33 cellular contexts compared by ENCODE assay signal in genomic region chr21:37803076-37803475, GRCh38.
"Had no signal": no experiment of that assay in that cellular context is flagged by ENCODE, and none has a peak within 500 bp of the region (broad histone marks: within the 10 kb centered on the region; RNA-seq: fewer than 3 reads in every experiment).

No MANE protein-coding gene starts in this region.

- H3K27me3 ChIP-seq: body of pancreas, brain microvascular endothelial cell had no signal

- H3K27ac Mint-ChIP-seq: activated B cell treated with CpG ODN at 0.5 μM for 24 hours; activated CD4-positive, alpha-beta memory T cell treated with anti-CD3 and anti-CD28 coated beads for 36 hours; activated CD4-positive, alpha-beta T cell treated with anti-CD3 and anti-CD28 coated beads, Interleukin-2, amount 10 ng/mL, durations not matched to agents 24 days and 14 days; activated CD8-positive, alpha-beta T cell treated with anti-CD3 and anti-CD28 coated beads for 36 hours; activated naive CD4-positive, alpha-beta T cell treated with anti-CD3 and anti-CD28 coated beads, Interleukin-2, amount 10 ng/mL, durations not matched to agents 7 days and 5 days; activated naive CD4-positive, alpha-beta T cell treated with anti-CD3 and anti-CD28 coated beads, Interleukin-2, amount 50 U/mL, for 24 hours; activated naive CD8-positive, alpha-beta T cell; activated naive CD8-positive, alpha-beta T cell treated with anti-CD3 and anti-CD28 coated beads, Interleukin-2, amount 10 ng/mL, durations not matched to agents 7 days and 5 days; activated naive CD8-positive, alpha-beta T cell treated with anti-CD3 and anti-CD28 coated beads, Interleukin-2, amount 50 U/mL, for 24 hours; activated T-cell treated with anti-CD3 and anti-CD28 coated beads, Interleukin-2, amount 50 U/mL, for 24 hours; activated T-helper 2 cell treated with anti-CD3 and anti-CD28 coated beads, Interferon-gamma antibody, Interleukin-2, Interleukin-4, amounts not matched to agents 10 μg/mL and 5 μg/mL and 100 μg/mL, durations not matched to agents 14 hours and 24 hours and 36 hours; T-helper 1 cell treated with Interleukin-12 subunit alpha and Interleukin-12 subunit beta and Interleukin-4 antibody, amounts not matched to agents 30 μg/mL and 1 μg/mL, for 36 hours; T-helper 2 cell treated with Interferon-gamma antibody and Interleukin-4, amounts not matched to agents 5 μg/mL and 100 μg/mL, for 36 hours had no signal

- H3K4me1 Mint-ChIP-seq: activated B cell treated with CpG ODN at 0.5 μM for 24 hours; activated CD4-positive, alpha-beta T cell treated with anti-CD3 and anti-CD28 coated beads, Interleukin-2, amount 10 ng/mL, durations not matched to agents 24 days and 14 days; activated naive CD4-positive, alpha-beta T cell treated with anti-CD3 and anti-CD28 coated beads, Interleukin-2, amount 10 ng/mL, durations not matched to agents 7 days and 5 days; activated naive CD4-positive, alpha-beta T cell treated with anti-CD3 and anti-CD28 coated beads, Interleukin-2, amount 50 U/mL, for 24 hours; activated naive CD8-positive, alpha-beta T cell treated with anti-CD3 and anti-CD28 coated beads, Interleukin-2, amount 10 ng/mL, durations not matched to agents 7 days and 5 days; activated naive CD8-positive, alpha-beta T cell treated with anti-CD3 and anti-CD28 coated beads, Interleukin-2, amount 50 U/mL, for 24 hours had no signal

- H3K27ac ChIP-seq: body of pancreas, brain microvascular endothelial cell, breast epithelium, VCaP had no signal

- H3K9me3 Mint-ChIP-seq: activated CD4-positive, alpha-beta memory T cell treated with anti-CD3 and anti-CD28 coated beads for 36 hours; activated CD4-positive, alpha-beta T cell treated with anti-CD3 and anti-CD28 coated beads, Interleukin-2, amount 10 ng/mL, durations not matched to agents 24 days and 14 days; activated CD8-positive, alpha-beta T cell treated with anti-CD3 and anti-CD28 coated beads for 36 hours; activated naive CD4-positive, alpha-beta T cell treated with anti-CD3 and anti-CD28 coated beads, Interleukin-2, amount 10 ng/mL, durations not matched to agents 7 days and 5 days; activated naive CD8-positive, alpha-beta T cell treated with anti-CD3 and anti-CD28 coated beads, Interleukin-2, amount 10 ng/mL, durations not matched to agents 7 days and 5 days; activated T-cell treated with anti-CD3 and anti-CD28 coated beads, Interleukin-2, amount 50 U/mL, for 24 hours; T-helper 1 cell treated with Interleukin-12 subunit alpha and Interleukin-12 subunit beta and Interleukin-4 antibody, amounts not matched to agents 30 μg/mL and 1 μg/mL, for 36 hours; T-helper 2 cell treated with Interferon-gamma antibody and Interleukin-4, amounts not matched to agents 5 μg/mL and 100 μg/mL, for 36 hours had no signal

- H3K36me3 Mint-ChIP-seq: activated CD4-positive, alpha-beta memory T cell treated with anti-CD3 and anti-CD28 coated beads for 36 hours; activated naive CD4-positive, alpha-beta T cell treated with anti-CD3 and anti-CD28 coated beads, Interleukin-2, amount 10 ng/mL, durations not matched to agents 7 days and 5 days; activated naive CD4-positive, alpha-beta T cell treated with anti-CD3 and anti-CD28 coated beads, Interleukin-2, amount 50 U/mL, for 24 hours; activated naive CD8-positive, alpha-beta T cell treated with anti-CD3 and anti-CD28 coated beads, Interleukin-2, amount 10 ng/mL, durations not matched to agents 7 days and 5 days had no signal

- H3K4me1 ChIP-seq: body of pancreas, breast epithelium had no signal

- DNase-seq: activated B cell treated with CpG ODN at 0.5 μM for 24 hours; activated CD4-positive, alpha-beta memory T cell treated with anti-CD3 and anti-CD28 coated beads for 36 hours; activated CD4-positive, alpha-beta T cell treated with anti-CD3 and anti-CD28 coated beads for 4 hours; activated CD4-positive, alpha-beta T cell treated with anti-CD3 and anti-CD28 coated beads, Interleukin-2, amount 10 ng/mL, durations not matched to agents 24 days and 14 days; activated CD4-positive, alpha-beta T cell treated with anti-CD3 and anti-CD28 coated beads, Interleukin-2, amount 50 U/mL, for 1 hour; activated CD4-positive, alpha-beta T cell treated with anti-CD3 and anti-CD28 coated beads, Interleukin-2, amount 50 U/mL, for 4 hours; activated CD4-positive, CD25-positive, alpha-beta regulatory T cell treated with anti-CD3 and anti-CD28 coated beads, Interleukin-2, amount 50 U/mL, for 72 hours; activated CD8-positive, alpha-beta memory T cell treated with anti-CD3 and anti-CD28 coated beads, Interleukin-2, amount 50 U/mL, for 4 hours; activated CD8-positive, alpha-beta T cell treated with anti-CD3 and anti-CD28 coated beads for 36 hours; activated effector memory CD4-positive, alpha-beta T cell treated with Interleukin-2 at 50 U/mL for 16 hours; activated gamma-delta T cell; activated naive CD4-positive, alpha-beta T cell treated with anti-CD3 and anti-CD28 coated beads, Interleukin-2, amount 10 ng/mL, durations not matched to agents 7 days and 5 days; activated naive CD4-positive, alpha-beta T cell treated with Interleukin-2 at 50 U/mL for 16 hours; activated naive CD8-positive, alpha-beta T cell treated with anti-CD3 and anti-CD28 coated beads, Interleukin-2, amount 10 ng/mL, durations not matched to agents 7 days and 5 days; activated naive CD8-positive, alpha-beta T cell treated with anti-CD3 and anti-CD28 coated beads, Interleukin-2, amount 50 U/mL, for 24 hours; activated T-cell treated with anti-CD3 and anti-CD28 coated beads for 4 hours; activated T-cell treated with anti-CD3 and anti-CD28 coated beads, Interleukin-2, amount 50 U/mL, for 24 hours; activated T-cell treated with anti-CD3 and anti-CD28 coated beads, Interleukin-2, amount 50 U/mL, for 48 hours; amniotic stem cell; aorta; body of pancreas; brain microvascular endothelial cell; central memory CD4-positive, alpha-beta T cell; T-helper 1 cell; T-helper 2 cell; T-helper 9 cell had no signal

- H3K4me3 Mint-ChIP-seq: activated B cell treated with CpG ODN at 0.5 μM for 24 hours; activated CD4-positive, alpha-beta memory T cell treated with anti-CD3 and anti-CD28 coated beads for 36 hours; activated CD4-positive, alpha-beta T cell treated with anti-CD3 and anti-CD28 coated beads, Interleukin-2, amount 10 ng/mL, durations not matched to agents 24 days and 14 days; activated CD8-positive, alpha-beta T cell treated with anti-CD3 and anti-CD28 coated beads for 36 hours; activated naive CD4-positive, alpha-beta T cell treated with anti-CD3 and anti-CD28 coated beads, Interleukin-2, amount 10 ng/mL, durations not matched to agents 7 days and 5 days; activated naive CD4-positive, alpha-beta T cell treated with anti-CD3 and anti-CD28 coated beads, Interleukin-2, amount 50 U/mL, for 24 hours; activated naive CD8-positive, alpha-beta T cell; activated naive CD8-positive, alpha-beta T cell treated with anti-CD3 and anti-CD28 coated beads, Interleukin-2, amount 10 ng/mL, durations not matched to agents 7 days and 5 days; activated naive CD8-positive, alpha-beta T cell treated with anti-CD3 and anti-CD28 coated beads, Interleukin-2, amount 50 U/mL, for 24 hours; activated T-cell treated with anti-CD3 and anti-CD28 coated beads, Interleukin-2, amount 50 U/mL, for 24 hours; T-helper 1 cell treated with Interleukin-12 subunit alpha and Interleukin-12 subunit beta and Interleukin-4 antibody, amounts not matched to agents 30 μg/mL and 1 μg/mL, for 36 hours; T-helper 2 cell treated with Interferon-gamma antibody and Interleukin-4, amounts not matched to agents 5 μg/mL and 100 μg/mL, for 36 hours had no signal

- H3K9me3 ChIP-seq: body of pancreas had no signal

- H3K4me3 ChIP-seq: body of pancreas, breast epithelium had no signal

- H3K27me3 Mint-ChIP-seq: activated B cell treated with CpG ODN at 0.5 μM for 24 hours had no signal

- H3K36me3 ChIP-seq: brain microvascular endothelial cell, breast epithelium had no signal

- ATAC-seq: activated CD8-positive, alpha-beta T cell treated with anti-CD3 and anti-CD28 coated beads for 36 hours; activated naive CD8-positive, alpha-beta T cell treated with anti-CD3 and anti-CD28 coated beads, Interleukin-2, amount 50 U/mL, for 24 hours; body of pancreas had no signal
